In genomic region chr3:196287405-196288140, GRCh38 we compare ENCODE assay signal across 8 cellular contexts. TPM values are rescaled to one million over a fixed set of nuclear protein-coding genes. Genes with fewer than 3 reads are reported as not detected.
DNase-seq lines count a peak whose midpoint lies in the region; ATAC-seq, FAIRE-seq and TF ChIP-seq lines count a peak whose summit lies in the region.

Gene PCYT1A, minus strand, starts transcription at chr3:196287726. Its CDS starts 17,195 bp downstream, at chr3:196270531.

- H3K9me3 Mint-ChIP-seq in progenitor cell of endocrine pancreas (ENCODE audit: low read depth): no peaks in the 10 kb centered on the region

- peak; percentile 55 for TF ChIP-seq POLR2A in GM12891 (IDR thresholded peaks at IDR 0.05; ENCODE audit: low read depth, low read length)

- H3K27me3 ChIP-seq in upper lobe of right lung: no peaks in the 10 kb centered on the region

- DNase-seq in GM12891 (ENCODE audit: insufficient read length, low spot score) (peak; percentile 73), NCI-H1694 (lab: John Stamatoyannopoulos, UW) (peak; percentile 89), T-helper 17 cell (peak; percentile 45 to 67 (median 58)), left ventricle myocardium superior (peak; percentile 92), progenitor cell of endocrine pancreas (ENCODE audit: low spot score, unreplicated experiment) (peak; percentile 67), upper lobe of right lung (peak; percentile 95)

- no peak for TF ChIP-seq CTCF in progenitor cell of endocrine pancreas (IDR thresholded peaks at IDR 0.05; ENCODE audit: unreplicated experiment)
- no peak for TF ChIP-seq CTCF in upper lobe of right lung (IDR thresholded peaks at IDR 0.05)

- no peaks in the 10 kb centered on the region for H3K27me3 Mint-ChIP-seq in T-helper 17 cell
- H3K27me3 Mint-ChIP-seq in progenitor cell of endocrine pancreas: no peaks in the 10 kb centered on the region

- H3K27ac ChIP-seq in angular gyrus (ENCODE audit: low read depth, low read length): peak within 1 kb of the TSS; percentile 82
- peak within 1 kb of the TSS; percentile 95 for H3K27ac ChIP-seq in upper lobe of right lung

- H3K27ac Mint-ChIP-seq in T-helper 17 cell: peak within 1 kb of the TSS; percentile 99
- peak within 1 kb of the TSS; percentile 99 for H3K27ac Mint-ChIP-seq in progenitor cell of endocrine pancreas

- H3K36me3 Mint-ChIP-seq in T-helper 17 cell (ENCODE audit: low read depth): peaks cover 8% of the 10 kb centered on the region
- H3K36me3 Mint-ChIP-seq in progenitor cell of endocrine pancreas (ENCODE audit: insufficient read depth): no peaks in the 10 kb centered on the region

- H3K9me3 ChIP-seq in T-helper 17 cell (ENCODE audit: control insufficient read depth, low read length, poor library complexity, severe bottlenecking) (no peaks in the 10 kb centered on the region), upper lobe of right lung (no peaks in the 10 kb centered on the region)

- peak within 1 kb of the TSS; percentile 79 for H3K4me3 ChIP-seq in upper lobe of right lung

- H3K4me1 ChIP-seq in upper lobe of right lung: peaks cover 21% of the 10 kb centered on the region

- ATAC-seq in HG02870 (IDR thresholded peaks at IDR 0.05; ENCODE audit: unreplicated experiment) (peak; percentile 81), T-helper 17 cell (peak; percentile 89), left ventricle myocardium superior (peak; percentile 97), upper lobe of right lung (peak; percentile 98)

- H3K4me3 Mint-ChIP-seq in T-helper 17 cell (peak within 1 kb of the TSS; percentile 100), progenitor cell of endocrine pancreas (ENCODE audit: low read depth) (peak within 1 kb of the TSS; percentile 97)

- no peaks in the 10 kb centered on the region for H3K36me3 ChIP-seq in upper lobe of right lung

- peaks cover 31% of the 10 kb centered on the region for H3K4me1 Mint-ChIP-seq in T-helper 17 cell
- peaks cover 16% of the 10 kb centered on the region for H3K4me1 Mint-ChIP-seq in progenitor cell of endocrine pancreas (ENCODE audit: low read depth)

- intact Hi-C loops in left ventricle myocardium superior (cut with micrococcal nuclease) (no loop called here), upper lobe of right lung (cut with DNase I) (no loop called here)

- peak; percentile 41 for FAIRE-seq in GM12891 (lab: Jason Lieb, UNC)

TF ChIP-seq in GM12891, 5 proteins besides CTCF, POLR2A, EP300 and RAD21:
- TF ChIP-seq SPI1 (IDR thresholded peaks at IDR 0.05; ENCODE audit: low read depth, low read length) (peak; percentile 51), POLR2AphosphoS5 (IDR thresholded peaks at IDR 0.05; ENCODE audit: low read depth, low read length) (0 out of 2 replicates have a peak, but pooled peaks have one; percentile 43), POU2F2 (IDR thresholded peaks at IDR 0.05; ENCODE audit: low read depth, low read length) (0 out of 2 replicates have a peak, but pooled peaks have one; percentile 9), PAX5 (IDR thresholded peaks at IDR 0.05; ENCODE audit: insufficient read depth, low read length, severe bottlenecking) (no peak), TAF1 (IDR thresholded peaks at IDR 0.05; ENCODE audit: low read depth, low read length) (peak; percentile 35; the same call in 1 of the 2 replicates)
TF ChIP-seq in GM12891: peak in this region for 4.

RNA-seq across cellular contexts. Expression of gene PCYT1A, which starts in this region (rescaled TPM):
- 31.5 TPM for polyA plus RNA-seq in GM12891 (2012; ENCODE audit: low read depth, missing spikeins)
- total RNA-seq in T-helper 17 cell (10 to 100 TPM; 78.1 to 82.0 TPM), left ventricle myocardium superior (99.0 TPM), progenitor cell of endocrine pancreas (33.9 and 42.9 TPM in 2 replicates), upper lobe of right lung (58.4 TPM)

Comparison
In these comparisons a context has a peak if more than half of its experiments do, and no peak if none do; other contexts are left out.
1. Peak in every context shown above with its lines: DNase-seq, ATAC-seq, H3K4me3 ChIP-seq and H3K27ac ChIP-seq.